ENCODE assay signal across 7 cellular contexts in the genomic region with DNA sequence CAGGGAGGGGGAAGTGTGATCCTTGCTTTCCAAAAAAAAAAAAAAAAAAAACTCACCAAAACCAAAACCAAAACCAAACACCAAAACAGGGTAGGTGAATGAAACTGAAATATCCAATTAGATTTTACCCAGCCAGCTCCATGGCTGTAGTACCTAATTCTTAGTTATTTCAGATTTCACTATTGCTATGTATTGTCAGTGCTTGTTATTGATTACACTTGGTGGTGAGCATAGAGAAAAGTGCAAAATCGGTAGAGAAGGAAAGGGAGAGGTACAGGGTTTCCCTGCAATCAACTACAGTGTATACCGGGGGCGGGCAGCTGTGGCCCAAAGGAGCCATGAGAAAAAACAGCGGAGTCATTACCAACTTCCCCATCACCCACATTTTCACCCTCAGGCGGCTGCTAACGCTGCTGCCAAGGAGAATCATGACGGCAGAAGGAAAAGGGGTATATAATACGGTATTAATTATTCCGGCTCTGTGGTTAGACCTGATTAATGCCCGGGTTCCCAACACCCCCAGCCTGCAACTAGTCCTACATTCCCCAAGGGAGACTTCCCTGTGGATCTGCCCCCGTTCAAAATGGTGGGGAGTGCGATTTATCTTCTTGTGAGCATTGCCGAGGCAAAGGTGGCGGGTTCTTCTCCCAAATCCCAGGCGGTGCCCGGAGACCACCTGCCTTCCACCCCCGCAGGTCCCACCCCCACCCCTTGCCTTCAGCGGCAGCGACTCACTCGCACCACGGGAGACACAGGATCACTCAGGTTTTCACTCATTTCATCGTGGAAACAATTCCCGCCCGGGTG.
DNase-seq lines count a peak whose midpoint lies in the region; TF ChIP-seq lines count a peak whose summit lies in the region.

TSS of gene C6orf62 (minus strand) at position 30 of the 807 bp plus-strand sequence. CDS start 486 bp downstream, outside the sequence.

- peak; percentile 77 for DNase-seq in KBM-7
- peak; percentile 60 for DNase-seq in central memory CD4-positive, alpha-beta T cell
- peak; percentile 28 to 39 for DNase-seq in stimulated activated CD4-positive, alpha-beta T cell treated with anti-CD3 and anti-CD28 coated beads, Interleukin-1b, Interleukin-23, amount 100 ng/mL, for 4 hours (ENCODE audit: low read depth in 2 of 2)
- no peak for DNase-seq in hippocampal formation (lab: John Stamatoyannopoulos, UW)

- peak; percentile 37 for TF ChIP-seq POLR2A in GM15510 (IDR thresholded peaks at IDR 0.05; ENCODE audit: borderline replicate concordance, extremely low read depth, insufficient read length)

- no peaks in the 10 kb centered on the region for H3K27me3 ChIP-seq in layer of hippocampus (ENCODE audit: control insufficient read depth, insufficient read depth, low read length)

- H3K27ac ChIP-seq in VCaP (peak within 1 kb of the TSS; percentile 100), layer of hippocampus (ENCODE audit: low read depth, low read length) (peak within 1 kb of the TSS; percentile 98)

- in situ Hi-C loops in KBM-7 (cut with MboI; ENCODE audit: low pct_unique_long_range_greater_than_20kb, low sequenced_read_pairs) = no loop called here

- TF ChIP-seq CTCF in VCaP (conservative IDR thresholded peaks at IDR 0.05) = no peak

Comparison
In these comparisons a context has a peak if more than half of its experiments do, and no peak if none do; other contexts are left out.
1. DNase-seq: peak in KBM-7 (single experiment), central memory CD4-positive, alpha-beta T cell (single experiment) and stimulated activated CD4-positive, alpha-beta T cell treated with anti-CD3 and anti-CD28 coated beads, Interleukin-1b, Interleukin-23, amount 100 ng/mL, for 4 hours (2 of 2); none in hippocampal formation (0 of 2).